In the genomic region with DNA sequence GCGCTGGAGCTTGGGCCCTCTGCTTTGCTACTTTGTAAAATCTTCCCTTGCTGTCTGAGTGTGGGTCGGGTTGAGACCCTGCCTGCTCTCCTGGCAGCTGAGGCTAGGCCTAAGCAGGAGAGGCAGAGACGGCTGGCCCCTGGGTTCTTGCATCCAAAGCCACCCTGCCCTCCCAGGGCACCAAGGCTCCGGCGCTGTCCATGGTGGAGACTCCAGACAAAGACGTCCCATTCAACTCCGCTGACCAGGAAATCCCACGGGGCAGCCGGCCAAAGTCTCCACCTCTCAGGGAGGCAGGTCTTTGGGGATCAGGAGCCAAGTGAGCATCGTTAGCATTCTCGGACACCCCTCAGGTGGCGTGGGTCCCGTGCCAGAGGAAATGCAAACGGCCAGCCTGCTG, we compare ENCODE assay signal across 17 cellular contexts. TPM values are rescaled to one million over a fixed set of nuclear protein-coding genes. Genes with fewer than 3 reads are reported as not detected.
DNase-seq lines count a peak whose midpoint lies in the region; ATAC-seq and TF ChIP-seq lines count a peak whose summit lies in the region.
"Had no signal": no experiment of that assay in that cellular context is flagged by ENCODE, and none has a peak within 500 bp of the region (broad histone marks: within the 10 kb centered on the region; RNA-seq: fewer than 3 reads in every experiment).

No MANE protein-coding gene starts in this region.

- TF ChIP-seq CTCF in brain microvascular endothelial cell (IDR thresholded peaks at IDR 0.05; ENCODE audit: low read depth, low read length, missing control alignments) (no peak), spleen (IDR thresholded peaks at IDR 0.05 in 8 of 11, conservative IDR thresholded peaks at IDR 0.05 in 3 of 11) (no peak), dorsolateral prefrontal cortex (IDR thresholded peaks at IDR 0.05 in 54 of 56, conservative IDR thresholded peaks at IDR 0.05 in 2 of 56; ENCODE audit: low read depth in 1 of 56, partially characterized antibody in 56 of 56) (no peak)

- H3K4me3 ChIP-seq in brain microvascular endothelial cell (ENCODE audit: low read depth, low read length) (no peak overlapping the region), spleen (no peak overlapping the region), dorsolateral prefrontal cortex (no peak overlapping the region)
- H3K4me3 ChIP-seq: SK-N-MC, transverse colon had no signal

- H3K36me3 ChIP-seq in brain microvascular endothelial cell (replicated peaks): no peaks in the 10 kb centered on the region
- H3K36me3 ChIP-seq in spleen: no peaks in the 10 kb centered on the region
- H3K36me3 ChIP-seq: transverse colon had no signal

- no peaks in the 10 kb centered on the region for H3K4me1 ChIP-seq in spleen

- DNase-seq in LoVo (ENCODE audit: low spot score) (peak; percentile 4), brain microvascular endothelial cell (peak; percentile 33), iris pigment epithelial cell (ENCODE audit: low read depth) (peak; percentile 39), spleen (peak; percentile 61), NCI-H146 treated with DMSO at 0.1 percent for 48 hours (lab: John Stamatoyannopoulos, UW; ENCODE audit: unreplicated experiment) (no peak), dorsolateral prefrontal cortex (no peak), NCI-H526 treated with DMSO at 0.1 percent for 48 hours (lab: John Stamatoyannopoulos, UW) (no peak)
- DNase-seq: activated T-cell treated with anti-CD3 and anti-CD28 coated beads, Interleukin-2, amount 50 U/mL, for 72 hours; erythroblast; GOT3; NCI-H1436; stimulated activated CD4-positive, alpha-beta T cell treated with anti-CD3 and anti-CD28 coated beads, Interleukin-12 subunit alpha, Interleukin-12 subunit beta, amount 100 ng/mL, for 4 hours; transverse colon had no signal

- no peak for TF ChIP-seq POLR2A in spleen (IDR thresholded peaks at IDR 0.05)

- H3K9me3 ChIP-seq in spleen: no peaks in the 10 kb centered on the region
- H3K9me3 ChIP-seq: transverse colon had no signal

- intact Hi-C loops in spleen (cut with DNase I; ENCODE audit: low total_unique reads): no loop called here
- intact Hi-C loops in dorsolateral prefrontal cortex (cut with DNase I): no loop called here

- in situ Hi-C loops in brain microvascular endothelial cell (cut with HindIII; ENCODE audit: low pct_ligation_motif_present, low sequenced_read_pairs): no loop called here

- ATAC-seq in HG03342 (IDR thresholded peaks at IDR 0.05; ENCODE audit: unreplicated experiment): no peak
- ATAC-seq: activated T-cell treated with anti-CD3 and anti-CD28 coated beads, Interleukin-2, amount 50 U/mL, for 72 hours had no signal

- H3K27ac ChIP-seq in brain microvascular endothelial cell (no peak overlapping the region), spleen (no peak overlapping the region), dorsolateral prefrontal cortex (no peak overlapping the region)
- H3K27ac ChIP-seq: SK-N-MC, transverse colon had no signal

- WGBS in spleen, 5 donors: 28 to 38% (median 36%) methylated on average over 13 to 14 of the region's 14 CpGs

- H3K27me3 ChIP-seq in brain microvascular endothelial cell (replicated peaks) (no peaks in the 10 kb centered on the region), spleen (replicated peaks in 1 of 7) (peaks cover 0 to 62% (median 16%) of the 10 kb centered on the region in 7 donors), dorsolateral prefrontal cortex (peaks cover 0 to 17% (median 0%) of the 10 kb centered on the region in 45 donors)

RNA-seq across cellular contexts. Expression of gene PRLH, which starts 2.6 kb away (rescaled TPM):
- total RNA-seq in spleen (not detected), dorsolateral prefrontal cortex (not detected)
- not detected for polyA plus RNA-seq in spleen
- total RNA-seq: activated T-cell treated with anti-CD3 and anti-CD28 coated beads, Interleukin-2, amount 50 U/mL, for 72 hours; HT1080; transverse colon had no signal
- polyA plus RNA-seq: neural cell had no signal

RNA-seq across cellular contexts. Expression of gene RAB17, which starts 26.7 kb away (rescaled TPM):
- total RNA-seq in spleen (1 to 10 TPM in 3 of 7 donors, under 1 TPM in 1, not detected in 3; 0.46 to 2.2 (median 1.3) TPM), dorsolateral prefrontal cortex (1 to 10 TPM in 110 of 120 experiments, under 1 TPM in 10; 0.40 to 6.6 (median 2.1) TPM)
- polyA plus RNA-seq in spleen: under 1 TPM; 0.24 to 0.67 (median 0.57) TPM
- total RNA-seq: HT1080 had no signal
- polyA plus RNA-seq: neural cell had no signal

Comparison
In these comparisons a context has a peak if more than half of its experiments do, and no peak if none do; other contexts are left out.
1. DNase-seq: peak in LoVo (single experiment), brain microvascular endothelial cell (single experiment), iris pigment epithelial cell (single experiment) and spleen (single experiment); none in NCI-H146 treated with DMSO at 0.1 percent for 48 hours (single experiment), dorsolateral prefrontal cortex (0 of 10) and NCI-H526 treated with DMSO at 0.1 percent for 48 hours (single experiment).